In the genomic region with DNA sequence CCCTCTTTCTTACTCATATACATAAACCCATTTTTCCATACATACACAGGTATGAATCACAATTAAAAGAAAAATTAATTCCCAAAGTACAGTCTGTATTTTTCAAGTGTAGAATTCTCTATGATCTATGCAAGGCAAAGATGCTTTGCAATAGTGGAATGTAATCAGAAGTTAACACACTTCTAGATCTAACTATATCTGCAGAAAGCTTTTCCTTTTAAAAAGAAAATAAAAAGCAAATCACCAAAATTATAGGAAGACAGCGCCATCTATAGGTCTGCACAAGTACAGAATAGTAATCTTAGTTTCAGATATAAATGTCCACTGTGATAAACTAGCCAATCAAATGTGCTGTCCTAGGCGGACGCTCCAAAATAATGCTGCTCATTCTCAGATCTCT, we compare ENCODE assay signal across 8 cellular contexts. TPM values are rescaled to one million over a fixed set of nuclear protein-coding genes. Genes with fewer than 3 reads are reported as not detected.
DNase-seq lines count a peak whose midpoint lies in the region; ATAC-seq, FAIRE-seq and TF ChIP-seq lines count a peak whose summit lies in the region.

No MANE protein-coding gene starts in this region.

- DNase-seq in NCI-H2081 treated with DMSO at 0.1 percent for 48 hours (lab: John Stamatoyannopoulos, UW) (peak; percentile 26), WERI-Rb-1 (no peak), left colon (no peak), HK-2 (ENCODE audit: unreplicated experiment) (no peak), retina (no peak), caudate nucleus (lab: John Stamatoyannopoulos, UW) (no peak)

- intact Hi-C loops in left colon (cut with DNase I, micrococcal nuclease) = no loop called here

- FAIRE-seq in A204.1 (lab: Jason Lieb, UNC) = peak; percentile 94

- ATAC-seq in GM18502 (IDR thresholded peaks at IDR 0.05; ENCODE audit: poor library complexity, unreplicated experiment) (peak; percentile 64), left colon (peak; percentile 57)

- no peak overlapping the region for H3K4me3 ChIP-seq in WERI-Rb-1 (ENCODE audit: low read depth, low read length)

- H3K27ac ChIP-seq in WERI-Rb-1 (no peak overlapping the region), caudate nucleus (ENCODE audit: low read depth, low read length) (no peak overlapping the region)

- no peaks in the 10 kb centered on the region for H3K9me3 ChIP-seq in WERI-Rb-1 (ENCODE audit: severe bottlenecking)

- TF ChIP-seq CTCF in WERI-Rb-1 (IDR thresholded peaks at IDR 0.05; ENCODE audit: low read depth, low read length) = peak; percentile 29

- no peaks in the 10 kb centered on the region for H3K36me3 ChIP-seq in WERI-Rb-1

- peaks cover 8% of the 10 kb centered on the region for H3K27me3 ChIP-seq in WERI-Rb-1 (ENCODE audit: insufficient read depth, low read depth, severe bottlenecking)

RNA-seq across cellular contexts. Expression of a gene that starts 22.0 kb away (rescaled TPM):
- total RNA-seq in left colon = under 1 TPM; 0.14 to 0.64 TPM

RNA-seq across cellular contexts. Expression of a gene that starts 47.3 kb away (rescaled TPM):
- total RNA-seq in left colon = 1 to 10 TPM; 5.1 to 9.1 TPM
